Comparison of ENCODE assay signal across 8 cellular contexts in the genomic region with DNA sequence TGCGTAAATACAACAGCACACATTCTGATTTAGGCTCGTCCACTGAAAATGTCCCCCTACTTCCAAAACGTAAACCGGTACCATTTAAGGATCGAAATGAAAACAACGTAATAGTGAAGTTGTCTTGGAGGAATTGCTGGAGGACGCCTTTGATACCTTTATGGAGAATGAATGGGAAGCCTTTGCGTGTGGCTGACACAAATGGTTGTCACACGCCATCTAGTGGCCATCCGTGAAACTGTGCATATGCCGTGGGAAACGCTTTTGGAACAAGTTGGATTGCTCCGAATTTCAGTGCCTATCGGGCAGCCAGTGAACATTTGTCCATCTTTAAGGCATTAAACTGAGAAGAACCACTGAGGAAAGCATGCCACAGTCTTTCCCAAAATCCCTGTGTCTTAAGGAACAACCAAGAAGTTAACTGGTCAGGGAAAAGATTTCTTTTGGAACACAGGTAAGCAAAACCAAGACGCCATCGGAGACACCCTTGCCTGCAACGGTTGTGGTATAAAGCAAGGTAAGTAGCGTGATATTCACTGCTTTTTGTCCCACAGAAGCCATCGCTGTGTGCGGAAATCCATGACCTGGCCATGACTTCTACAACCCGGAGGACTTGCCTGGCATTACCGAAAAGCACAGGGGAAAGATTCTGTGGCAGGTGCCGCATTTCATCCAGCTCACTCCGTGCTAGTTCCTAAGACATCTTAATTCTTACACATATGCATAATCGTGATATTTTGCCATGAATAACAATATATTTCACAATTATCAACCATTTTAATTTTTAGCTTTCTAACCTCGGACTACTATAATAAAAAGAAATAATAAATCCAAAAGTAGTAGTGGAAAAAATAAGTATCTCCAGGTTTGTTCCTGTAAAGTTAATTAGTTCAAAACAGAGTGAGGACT.
A peak's percentile ranks its signal among the peaks of the same experiment; 100 is the strongest.
DNase-seq lines count a peak whose midpoint lies in the region; ATAC-seq, FAIRE-seq and TF ChIP-seq lines count a peak whose summit lies in the region.

No MANE protein-coding gene starts in this region.

- peak; percentile 97 for TF ChIP-seq CTCF in CD8-positive, alpha-beta T cell (IDR thresholded peaks at IDR 0.05)

- H3K27me3 ChIP-seq in CD8-positive, alpha-beta T cell (ENCODE audit: insufficient read depth, low read length) = peaks cover 9% of the 10 kb centered on the region

- H3K4me1 ChIP-seq in CD8-positive, alpha-beta T cell (ENCODE audit: insufficient read depth, low read length) = no peaks in the 10 kb centered on the region

- intact Hi-C loops in CD8-positive, alpha-beta T cell (cut with DNase I, micrococcal nuclease) = loop anchor here (1.0 to 2.0 kb wide), 4 partner anchors 704 to 1025 kb away; no protein-coding TSS in a partner anchor

- FAIRE-seq in endometrium (lab: Jason Lieb, UNC) = peak; percentile 91

- no peak overlapping the region for H3K27ac ChIP-seq in CD8-positive, alpha-beta T cell (ENCODE audit: low read depth, low read length)

- peaks cover 34% of the 10 kb centered on the region for H3K27me3 Mint-ChIP-seq in CD8-positive, alpha-beta T cell (ENCODE audit: low read depth)
- H3K27me3 Mint-ChIP-seq in activated CD8-positive, alpha-beta T cell treated with anti-CD3 and anti-CD28 coated beads, Interleukin-2, amount 10 ng/mL, durations not matched to agents 7 days and 5 days (ENCODE audit: low read depth) = peaks cover 36% of the 10 kb centered on the region
- peaks cover 14% of the 10 kb centered on the region for H3K27me3 Mint-ChIP-seq in memory B cell

- DNase-seq in CD8-positive, alpha-beta T cell = peak; percentile 21 to 76 (median 52)
- DNase-seq in NCI-H748 (lab: John Stamatoyannopoulos, UW; ENCODE audit: unreplicated experiment) (peak; percentile 75), memory B cell (ENCODE audit: low spot score in 2 of 2) (peak; percentile 46 to 54)
- DNase-seq in activated CD8-positive, alpha-beta T cell treated with anti-CD3 and anti-CD28 coated beads, Interleukin-2, amount 10 ng/mL, durations not matched to agents 7 days and 5 days = peak; percentile 74
- DNase-seq in stimulated activated CD8-positive, alpha-beta memory T cell treated with anti-CD3 and anti-CD28 coated beads, Interleukin-15, amount 100 ng/mL, for 48 hours (ENCODE audit: low read depth in 2 of 2) = peak; percentile 25 to 28

- H3K4me1 Mint-ChIP-seq in CD8-positive, alpha-beta T cell (ENCODE audit: low read depth) = no peaks in the 10 kb centered on the region
- H3K4me1 Mint-ChIP-seq in activated CD8-positive, alpha-beta T cell treated with anti-CD3 and anti-CD28 coated beads, Interleukin-2, amount 10 ng/mL, durations not matched to agents 7 days and 5 days (ENCODE audit: low read depth) = no peaks in the 10 kb centered on the region
- no peaks in the 10 kb centered on the region for H3K4me1 Mint-ChIP-seq in memory B cell

- H3K9me3 Mint-ChIP-seq in CD8-positive, alpha-beta T cell = no peaks in the 10 kb centered on the region
- H3K9me3 Mint-ChIP-seq in activated CD8-positive, alpha-beta T cell treated with anti-CD3 and anti-CD28 coated beads, Interleukin-2, amount 10 ng/mL, durations not matched to agents 7 days and 5 days (ENCODE audit: insufficient read depth) = no peaks in the 10 kb centered on the region
- no peaks in the 10 kb centered on the region for H3K9me3 Mint-ChIP-seq in memory B cell

- H3K36me3 Mint-ChIP-seq in CD8-positive, alpha-beta T cell = no peaks in the 10 kb centered on the region
- H3K36me3 Mint-ChIP-seq in activated CD8-positive, alpha-beta T cell treated with anti-CD3 and anti-CD28 coated beads, Interleukin-2, amount 10 ng/mL, durations not matched to agents 7 days and 5 days (ENCODE audit: low read depth) = no peaks in the 10 kb centered on the region
- no peaks in the 10 kb centered on the region for H3K36me3 Mint-ChIP-seq in memory B cell

- POLR2A ChIA-PET in CD8-positive, alpha-beta T cell (lab: Charles Lee) = no interaction called here
- POLR2A ChIA-PET in activated CD8-positive, alpha-beta T cell treated with anti-CD3 and anti-CD28 coated beads, Interleukin-2, amount 10 ng/mL, durations not matched to agents 7 days and 5 days (lab: Charles Lee) = no interaction called here

- H3K27ac Mint-ChIP-seq in CD8-positive, alpha-beta T cell = no peak overlapping the region
- H3K27ac Mint-ChIP-seq in activated CD8-positive, alpha-beta T cell treated with anti-CD3 and anti-CD28 coated beads, Interleukin-2, amount 10 ng/mL, durations not matched to agents 7 days and 5 days = no peak overlapping the region
- H3K27ac Mint-ChIP-seq in memory B cell = no peak overlapping the region

- no peak overlapping the region for H3K4me3 Mint-ChIP-seq in CD8-positive, alpha-beta T cell
- H3K4me3 Mint-ChIP-seq in activated CD8-positive, alpha-beta T cell treated with anti-CD3 and anti-CD28 coated beads, Interleukin-2, amount 10 ng/mL, durations not matched to agents 7 days and 5 days = no peak overlapping the region
- H3K4me3 Mint-ChIP-seq in memory B cell = no peak overlapping the region

- CTCF ChIA-PET in CD8-positive, alpha-beta T cell (lab: Charles Lee) = interaction anchor here (0.6 to 6.5 kb wide), 24 partner anchors 8 to 1024 kb away, joined by 3 to 142 read pairs (median 4); no protein-coding TSS in a partner anchor
- CTCF ChIA-PET in activated CD8-positive, alpha-beta T cell treated with anti-CD3 and anti-CD28 coated beads, Interleukin-2, amount 10 ng/mL, durations not matched to agents 7 days and 5 days (lab: Charles Lee) = interaction anchor here (0.6 to 5.5 kb wide), 8 partner anchors 9 to 1025 kb away, joined by 3 to 49 read pairs (median 3); no protein-coding TSS in a partner anchor

- no peaks in the 10 kb centered on the region for H3K36me3 ChIP-seq in CD8-positive, alpha-beta T cell (ENCODE audit: insufficient read depth, low read length)

- no peak for ATAC-seq in CD8-positive, alpha-beta T cell
- ATAC-seq in HG03175 (IDR thresholded peaks at IDR 0.05; ENCODE audit: unreplicated experiment) (peak; percentile 50), memory B cell (ENCODE audit: low read depth) (no peak), GM19452 (IDR thresholded peaks at IDR 0.05; ENCODE audit: unreplicated experiment) (no peak)
- ATAC-seq in activated CD8-positive, alpha-beta T cell treated with anti-CD3 and anti-CD28 coated beads, Interleukin-2, amount 10 ng/mL, durations not matched to agents 7 days and 5 days = no peak

- H3K9me3 ChIP-seq in CD8-positive, alpha-beta T cell (ENCODE audit: low read length) = no peaks in the 10 kb centered on the region

- H3K4me3 ChIP-seq in CD8-positive, alpha-beta T cell (ENCODE audit: low read depth, low read length) = no peak overlapping the region
